7 cellular contexts compared by ENCODE assay signal in genomic region chr2:69763821-69764220, GRCh38. TPM values are rescaled to one million over a fixed set of nuclear protein-coding genes. Genes with fewer than 3 reads are reported as not detected.
A peak's percentile ranks its signal among the peaks of the same experiment; 100 is the strongest.
DNase-seq lines count a peak whose midpoint lies in the region; TF ChIP-seq lines count a peak whose summit lies in the region.
"Not testable (repeated sequence)": the region's sequence is repeated elsewhere in the genome, so short reads cannot be mapped to it uniquely, and the experiment has no call there.

No MANE protein-coding gene starts in this region.

- H3K27me3 ChIP-seq in mesenchymal stem cell (ENCODE audit: control insufficient read depth in 1 of 2, insufficient read depth in 1 of 2, low read length in 2 of 2); prostate gland (replicated peaks; ENCODE audit: insufficient read depth); thyroid gland: not testable (repeated sequence)

- H2AFZ ChIP-seq in mesenchymal stem cell (ENCODE audit: low read depth, low read length), result not testable (repeated sequence)

- H2BK15ac ChIP-seq in mesenchymal stem cell (ENCODE audit: low read depth, poor library complexity, severe bottlenecking), result not testable (repeated sequence)

- H3K4me3 ChIP-seq in mesenchymal stem cell (ENCODE audit: insufficient read depth in 1 of 2, low read depth in 1 of 2, low read length in 2 of 2); prostate gland; thyroid gland (replicated peaks in 1 of 3): not testable (repeated sequence)

- POLR2A ChIA-PET in activated CD4-positive, alpha-beta T cell treated with anti-CD3 and anti-CD28 coated beads, Interleukin-2, amount 10 ng/mL, durations not matched to agents 7 days and 5 days (lab: Charles Lee), result not testable (repeated sequence)

- H3K14ac ChIP-seq in mesenchymal stem cell (ENCODE audit: low read length in 2 of 2), result not testable (repeated sequence)

- not testable (repeated sequence) for DNase-seq in activated CD4-positive, alpha-beta T cell treated with anti-CD3 and anti-CD28 coated beads, Interleukin-2, amount 10 ng/mL, durations not matched to agents 7 days and 5 days; epithelial cell of prostate (ENCODE audit: low read depth, low spot score); mesenchymal stem cell; prostate gland (ENCODE audit: low spot score); thyroid gland

- not testable (repeated sequence) for H3K27me3 Mint-ChIP-seq in activated CD4-positive, alpha-beta T cell treated with anti-CD3 and anti-CD28 coated beads, Interleukin-2, amount 10 ng/mL, durations not matched to agents 7 days and 5 days

- peaks cover 20 to 22% of the 10 kb centered on the region in 2 experiments for H3K36me3 ChIP-seq in mesenchymal stem cell (ENCODE audit: control insufficient read depth in 1 of 2, insufficient read depth in 2 of 2, low read depth in 1 of 2, low read length in 2 of 2)
- H3K36me3 ChIP-seq in prostate gland, thyroid gland: not testable (repeated sequence)

- H3K9me3 ChIP-seq in mesenchymal stem cell (ENCODE audit: control insufficient read depth, low read length); prostate gland; thyroid gland: not testable (repeated sequence)

- H3K18ac ChIP-seq in mesenchymal stem cell (ENCODE audit: low read depth in 1 of 2, low read length in 2 of 2), result not testable (repeated sequence)

- peaks cover 53% of the 10 kb centered on the region for H3K4me1 Mint-ChIP-seq in activated CD4-positive, alpha-beta T cell treated with anti-CD3 and anti-CD28 coated beads, Interleukin-2, amount 10 ng/mL, durations not matched to agents 7 days and 5 days

- not testable (repeated sequence) for H3K4me3 Mint-ChIP-seq in activated CD4-positive, alpha-beta T cell treated with anti-CD3 and anti-CD28 coated beads, Interleukin-2, amount 10 ng/mL, durations not matched to agents 7 days and 5 days

- not testable (repeated sequence) for H2BK12ac ChIP-seq in mesenchymal stem cell (ENCODE audit: low read length in 2 of 2)

- TF ChIP-seq POLR2A in prostate gland (IDR thresholded peaks at IDR 0.05); thyroid gland (IDR thresholded peaks at IDR 0.05): not testable (repeated sequence)

- H3K23ac ChIP-seq in mesenchymal stem cell (ENCODE audit: low read length in 2 of 2), result not testable (repeated sequence)

- H3K79me1 ChIP-seq in mesenchymal stem cell (replicated peaks; ENCODE audit: low read length, poor library complexity, severe bottlenecking), result peaks cover 11% of the 10 kb centered on the region

- H3K4me1 ChIP-seq in mesenchymal stem cell (ENCODE audit: control insufficient read depth, insufficient read depth, low read depth, low read length), result peaks cover 12% of the 10 kb centered on the region
- not testable (repeated sequence) for H3K4me1 ChIP-seq in prostate gland (replicated peaks)
- peaks cover 11 to 23% of the 10 kb centered on the region in 2 donors for H3K4me1 ChIP-seq in thyroid gland

- peaks cover 26% of the 10 kb centered on the region for H3K36me3 Mint-ChIP-seq in activated CD4-positive, alpha-beta T cell treated with anti-CD3 and anti-CD28 coated beads, Interleukin-2, amount 10 ng/mL, durations not matched to agents 7 days and 5 days (ENCODE audit: low read depth)

- not testable (repeated sequence) for H3K4me2 ChIP-seq in mesenchymal stem cell (ENCODE audit: low read length, poor library complexity, severe bottlenecking)

- CTCF ChIA-PET in activated CD4-positive, alpha-beta T cell treated with anti-CD3 and anti-CD28 coated beads, Interleukin-2, amount 10 ng/mL, durations not matched to agents 7 days and 5 days (lab: Charles Lee), result interaction anchor here (1.2 to 1.7 kb wide), 2 partner anchors 11 to 39 kb away, joined by 5 to 12 read pairs; no protein-coding TSS in a partner anchor

- 98% methylated on average over 6 of the region's 7 CpGs for WGBS in mesenchymal stem cell
- WGBS in prostate gland, result 92% methylated on average over 7 of the region's 7 CpGs
- 96% methylated on average over 7 of the region's 7 CpGs for WGBS in thyroid gland, 2 donors

- H2AK5ac ChIP-seq in mesenchymal stem cell (ENCODE audit: low read length, severe bottlenecking), result not testable (repeated sequence)

- peak overlapping the region; percentile 27 for H3K27ac Mint-ChIP-seq in activated CD4-positive, alpha-beta T cell treated with anti-CD3 and anti-CD28 coated beads, Interleukin-2, amount 10 ng/mL, durations not matched to agents 7 days and 5 days

- H3K9ac ChIP-seq in mesenchymal stem cell (ENCODE audit: low read length), result peak overlapping the region; percentile 7

- intact Hi-C loops in prostate gland (cut with DNase I); thyroid gland (cut with DNase I): not testable (repeated sequence)

- H4K8ac ChIP-seq in mesenchymal stem cell (ENCODE audit: low read length), result not testable (repeated sequence)

- H3K4ac ChIP-seq in mesenchymal stem cell (ENCODE audit: low read depth in 1 of 2, low read length in 2 of 2), result not testable (repeated sequence)

- H4K91ac ChIP-seq in mesenchymal stem cell (ENCODE audit: low read length), result not testable (repeated sequence)

- H3K9me3 Mint-ChIP-seq in activated CD4-positive, alpha-beta T cell treated with anti-CD3 and anti-CD28 coated beads, Interleukin-2, amount 10 ng/mL, durations not matched to agents 7 days and 5 days, result not testable (repeated sequence)

- not testable (repeated sequence) for TF ChIP-seq CTCF in C4-2B (conservative IDR thresholded peaks at IDR 0.05); prostate gland (IDR thresholded peaks at IDR 0.05); thyroid gland (IDR thresholded peaks at IDR 0.05)

- H3K27ac ChIP-seq in C4-2B (peak overlapping the region; percentile 68), angular gyrus (ENCODE audit: low read depth, low read length) (peak overlapping the region; percentile 67), epithelial cell of prostate (peak overlapping the region; percentile 56), prostate gland (peak overlapping the region; percentile 84 to 90), thyroid gland (peak overlapping the region in 2 of 3 donors; percentile 67 to 77)
- H3K27ac ChIP-seq in mesenchymal stem cell (ENCODE audit: low read length, poor library complexity, severe bottlenecking), result not testable (repeated sequence)

- not testable (repeated sequence) for H2BK120ac ChIP-seq in mesenchymal stem cell (ENCODE audit: low read depth, low read length)

- H2BK5ac ChIP-seq in mesenchymal stem cell (ENCODE audit: low read depth, low read length, poor library complexity, severe bottlenecking), result not testable (repeated sequence)

RNA-seq across cellular contexts. Expression of gene ANXA4, which starts 21.9 kb away (rescaled TPM):
- 10 to 100 TPM; 70.6 to 75.9 TPM for total RNA-seq in activated CD4-positive, alpha-beta T cell treated with anti-CD3 and anti-CD28 coated beads, Interleukin-2, amount 10 ng/mL, durations not matched to agents 7 days and 5 days
- polyA plus RNA-seq in mesenchymal stem cell (2013, experiment 1 of 2), result 99.3 TPM
- 95.9 TPM for polyA plus RNA-seq in mesenchymal stem cell (2013, experiment 2 of 2)
- total RNA-seq in prostate gland (10 to 100 TPM; 37.7 to 40.1 TPM), thyroid gland (100 to 1,000 TPM in 1 of 4 donors, 10 to 100 TPM in 3; 72.0 to 101 (median 82.5) TPM)
